ENCODE assay signal across 1 cellular context in the genomic region with DNA sequence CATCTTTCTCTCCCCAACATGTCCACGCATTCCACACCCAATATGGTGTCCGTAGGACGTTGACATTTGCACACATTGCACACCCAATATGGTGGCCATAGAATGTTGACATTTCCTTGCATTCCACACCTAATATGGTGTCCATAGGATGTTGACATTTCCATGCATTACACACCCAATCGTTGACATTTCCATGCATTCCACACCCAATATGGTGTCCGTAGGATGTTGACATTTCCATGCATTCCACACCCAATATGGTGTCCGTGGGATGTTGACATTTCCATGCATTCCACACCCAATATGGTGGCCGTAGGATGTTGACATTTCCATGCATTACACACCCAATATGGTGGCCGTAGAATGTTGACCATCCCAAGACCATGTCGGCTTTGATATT.
A peak's percentile ranks its signal among the peaks of the same experiment; 100 is the strongest.
TF ChIP-seq lines count a peak whose summit lies in the region.

No MANE protein-coding gene starts in this region.

TF ChIP-seq in K562, 482 proteins besides CTCF, POLR2A, EP300 and RAD21 (continued from another document and continues in another):
- TF ChIP-seq, protein P1, sequence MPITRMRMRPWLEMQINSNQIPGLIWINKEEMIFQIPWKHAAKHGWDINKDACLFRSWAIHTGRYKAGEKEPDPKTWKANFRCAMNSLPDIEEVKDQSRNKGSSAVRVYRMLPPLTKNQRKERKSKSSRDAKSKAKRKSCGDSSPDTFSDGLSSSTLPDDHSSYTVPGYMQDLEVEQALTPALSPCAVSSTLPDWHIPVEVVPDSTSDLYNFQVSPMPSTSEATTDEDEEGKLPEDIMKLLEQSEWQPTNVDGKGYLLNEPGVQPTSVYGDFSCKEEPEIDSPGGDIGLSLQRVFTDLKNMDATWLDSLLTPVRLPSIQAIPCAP (CRISPR knock-in tag; IDR thresholded peaks at IDR 0.05; ENCODE audit: borderline replicate concordance): no peak
- peak; percentile 63; the same call in 1 of the 2 replicates for TF ChIP-seq MYBL2 (IDR thresholded peaks at IDR 0.05; ENCODE audit: low read depth)
- no peak for TF ChIP-seq MYBL2 (CRISPR knock-in tag; IDR thresholded peaks at IDR 0.05; ENCODE audit: borderline replicate concordance)
- TF ChIP-seq SMAD2 (IDR thresholded peaks at IDR 0.05; ENCODE audit: low read depth, low read length): no peak
- no peak for TF ChIP-seq MTA2 (IDR thresholded peaks at IDR 0.05; ENCODE audit: low read depth)
- TF ChIP-seq, protein P2, sequence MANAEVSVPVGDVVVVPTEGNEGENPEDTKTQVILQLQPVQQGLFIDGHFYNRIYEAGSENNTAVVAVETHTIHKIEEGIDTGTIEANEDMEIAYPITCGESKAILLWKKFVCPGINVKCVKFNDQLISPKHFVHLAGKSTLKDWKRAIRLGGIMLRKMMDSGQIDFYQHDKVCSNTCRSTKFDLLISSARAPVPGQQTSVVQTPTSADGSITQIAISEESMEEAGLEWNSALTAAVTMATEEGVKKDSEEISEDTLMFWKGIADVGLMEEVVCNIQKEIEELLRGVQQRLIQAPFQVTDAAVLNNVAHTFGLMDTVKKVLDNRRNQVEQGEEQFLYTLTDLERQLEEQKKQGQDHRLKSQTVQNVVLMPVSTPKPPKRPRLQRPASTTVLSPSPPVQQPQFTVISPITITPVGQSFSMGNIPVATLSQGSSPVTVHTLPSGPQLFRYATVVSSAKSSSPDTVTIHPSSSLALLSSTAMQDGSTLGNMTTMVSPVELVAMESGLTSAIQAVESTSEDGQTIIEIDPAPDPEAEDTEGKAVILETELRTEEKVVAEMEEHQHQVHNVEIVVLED (CRISPR knock-in tag; IDR thresholded peaks at IDR 0.05): peak; percentile 55; the same call in 1 of the 2 replicates
- no peak for TF ChIP-seq NFIX (CRISPR knock-in tag; IDR thresholded peaks at IDR 0.05; ENCODE audit: low read depth)
- no peak for TF ChIP-seq KHSRP (IDR thresholded peaks at IDR 0.05)
- no peak for TF ChIP-seq HNRNPK (IDR thresholded peaks at IDR 0.05; ENCODE audit: low read depth, low read length, poor library complexity, severe bottlenecking)
- no peak for TF ChIP-seq RCOR1 (IDR thresholded peaks at IDR 0.05; ENCODE audit: borderline replicate concordance in 1 of 2, low read depth in 2 of 2, low read length in 2 of 2)
- TF ChIP-seq KDM5B (IDR thresholded peaks at IDR 0.05; ENCODE audit: insufficient replicate concordance, low read depth, low read length): no peak
- TF ChIP-seq FOXJ3 (CRISPR knock-in tag; IDR thresholded peaks at IDR 0.05): no peak
- no peak for TF ChIP-seq MAZ (CRISPR knock-in tag; conservative IDR thresholded peaks at IDR 0.05 in 1 of 2, IDR thresholded peaks at IDR 0.05 in 1 of 2)
- TF ChIP-seq HEY1 (CRISPR knock-in tag; IDR thresholded peaks at IDR 0.05; ENCODE audit: borderline replicate concordance): no peak
- TF ChIP-seq RNF2 (IDR thresholded peaks at IDR 0.05): no peak
- TF ChIP-seq, protein P3, sequence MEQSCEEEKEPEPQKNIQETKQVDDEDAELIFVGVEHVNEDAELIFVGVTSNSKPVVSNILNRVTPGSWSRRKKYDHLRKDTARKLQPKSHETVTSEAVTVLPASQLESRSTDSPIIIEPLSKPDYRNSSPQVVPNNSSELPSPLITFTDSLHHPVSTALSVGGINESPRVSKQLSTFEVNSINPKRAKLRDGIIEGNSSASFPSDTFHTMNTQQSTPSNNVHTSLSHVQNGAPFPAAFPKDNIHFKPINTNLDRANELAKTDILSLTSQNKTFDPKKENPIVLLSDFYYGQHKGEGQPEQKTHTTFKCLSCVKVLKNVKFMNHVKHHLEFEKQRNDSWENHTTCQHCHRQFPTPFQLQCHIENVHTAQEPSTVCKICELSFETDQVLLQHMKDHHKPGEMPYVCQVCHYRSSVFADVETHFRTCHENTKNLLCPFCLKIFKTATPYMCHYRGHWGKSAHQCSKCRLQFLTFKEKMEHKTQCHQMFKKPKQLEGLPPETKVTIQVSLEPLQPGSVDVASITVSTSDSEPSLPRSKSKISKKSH (CRISPR knock-in tag; IDR thresholded peaks at IDR 0.05): no peak
- TF ChIP-seq, protein P4, sequence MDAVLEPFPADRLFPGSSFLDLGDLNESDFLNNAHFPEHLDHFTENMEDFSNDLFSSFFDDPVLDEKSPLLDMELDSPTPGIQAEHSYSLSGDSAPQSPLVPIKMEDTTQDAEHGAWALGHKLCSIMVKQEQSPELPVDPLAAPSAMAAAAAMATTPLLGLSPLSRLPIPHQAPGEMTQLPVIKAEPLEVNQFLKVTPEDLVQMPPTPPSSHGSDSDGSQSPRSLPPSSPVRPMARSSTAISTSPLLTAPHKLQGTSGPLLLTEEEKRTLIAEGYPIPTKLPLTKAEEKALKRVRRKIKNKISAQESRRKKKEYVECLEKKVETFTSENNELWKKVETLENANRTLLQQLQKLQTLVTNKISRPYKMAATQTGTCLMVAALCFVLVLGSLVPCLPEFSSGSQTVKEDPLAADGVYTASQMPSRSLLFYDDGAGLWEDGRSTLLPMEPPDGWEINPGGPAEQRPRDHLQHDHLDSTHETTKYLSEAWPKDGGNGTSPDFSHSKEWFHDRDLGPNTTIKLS (IDR thresholded peaks at IDR 0.05; ENCODE audit: borderline replicate concordance, low read depth): no peak
- TF ChIP-seq CSDE1 (IDR thresholded peaks at IDR 0.05): peak in 1 of 2 experiments; percentile 93; a peak in 2 of 4 replicates
- no peak for TF ChIP-seq ZNF551 (CRISPR knock-in tag; IDR thresholded peaks at IDR 0.05)
- TF ChIP-seq ZNF77 (CRISPR knock-in tag; IDR thresholded peaks at IDR 0.05): no peak
- TF ChIP-seq COPS2 (conservative IDR thresholded peaks at IDR 0.05): no peak
- TF ChIP-seq JUN (IDR thresholded peaks at IDR 0.05; ENCODE audit: borderline replicate concordance, low read depth, low read length): no peak
- TF ChIP-seq JUN (CRISPR knock-in tag; IDR thresholded peaks at IDR 0.05; ENCODE audit: borderline replicate concordance): no peak
- TF ChIP-seq, protein P5, sequence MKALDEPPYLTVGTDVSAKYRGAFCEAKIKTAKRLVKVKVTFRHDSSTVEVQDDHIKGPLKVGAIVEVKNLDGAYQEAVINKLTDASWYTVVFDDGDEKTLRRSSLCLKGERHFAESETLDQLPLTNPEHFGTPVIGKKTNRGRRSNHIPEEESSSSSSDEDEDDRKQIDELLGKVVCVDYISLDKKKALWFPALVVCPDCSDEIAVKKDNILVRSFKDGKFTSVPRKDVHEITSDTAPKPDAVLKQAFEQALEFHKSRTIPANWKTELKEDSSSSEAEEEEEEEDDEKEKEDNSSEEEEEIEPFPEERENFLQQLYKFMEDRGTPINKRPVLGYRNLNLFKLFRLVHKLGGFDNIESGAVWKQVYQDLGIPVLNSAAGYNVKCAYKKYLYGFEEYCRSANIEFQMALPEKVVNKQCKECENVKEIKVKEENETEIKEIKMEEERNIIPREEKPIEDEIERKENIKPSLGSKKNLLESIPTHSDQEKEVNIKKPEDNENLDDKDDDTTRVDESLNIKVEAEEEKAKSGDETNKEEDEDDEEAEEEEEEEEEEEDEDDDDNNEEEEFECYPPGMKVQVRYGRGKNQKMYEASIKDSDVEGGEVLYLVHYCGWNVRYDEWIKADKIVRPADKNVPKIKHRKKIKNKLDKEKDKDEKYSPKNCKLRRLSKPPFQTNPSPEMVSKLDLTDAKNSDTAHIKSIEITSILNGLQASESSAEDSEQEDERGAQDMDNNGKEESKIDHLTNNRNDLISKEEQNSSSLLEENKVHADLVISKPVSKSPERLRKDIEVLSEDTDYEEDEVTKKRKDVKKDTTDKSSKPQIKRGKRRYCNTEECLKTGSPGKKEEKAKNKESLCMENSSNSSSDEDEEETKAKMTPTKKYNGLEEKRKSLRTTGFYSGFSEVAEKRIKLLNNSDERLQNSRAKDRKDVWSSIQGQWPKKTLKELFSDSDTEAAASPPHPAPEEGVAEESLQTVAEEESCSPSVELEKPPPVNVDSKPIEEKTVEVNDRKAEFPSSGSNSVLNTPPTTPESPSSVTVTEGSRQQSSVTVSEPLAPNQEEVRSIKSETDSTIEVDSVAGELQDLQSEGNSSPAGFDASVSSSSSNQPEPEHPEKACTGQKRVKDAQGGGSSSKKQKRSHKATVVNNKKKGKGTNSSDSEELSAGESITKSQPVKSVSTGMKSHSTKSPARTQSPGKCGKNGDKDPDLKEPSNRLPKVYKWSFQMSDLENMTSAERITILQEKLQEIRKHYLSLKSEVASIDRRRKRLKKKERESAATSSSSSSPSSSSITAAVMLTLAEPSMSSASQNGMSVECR (CRISPR knock-in tag; IDR thresholded peaks at IDR 0.05): no peak
- TF ChIP-seq BACH1 (tag; IDR thresholded peaks at IDR 0.05): peak; percentile 87
- no peak for TF ChIP-seq SRSF1 (IDR thresholded peaks at IDR 0.05; ENCODE audit: low read depth, low read length)
- no peak for TF ChIP-seq TBP (optimal IDR thresholded peaks at IDR 0.05; ENCODE audit: low read depth, low read length)
- no peak for TF ChIP-seq NFYB (IDR thresholded peaks at IDR 0.05; ENCODE audit: extremely low read depth, insufficient read length)
- TF ChIP-seq CHD1 (IDR thresholded peaks at IDR 0.05; ENCODE audit: low read length): no peak
- TF ChIP-seq, protein P6, sequence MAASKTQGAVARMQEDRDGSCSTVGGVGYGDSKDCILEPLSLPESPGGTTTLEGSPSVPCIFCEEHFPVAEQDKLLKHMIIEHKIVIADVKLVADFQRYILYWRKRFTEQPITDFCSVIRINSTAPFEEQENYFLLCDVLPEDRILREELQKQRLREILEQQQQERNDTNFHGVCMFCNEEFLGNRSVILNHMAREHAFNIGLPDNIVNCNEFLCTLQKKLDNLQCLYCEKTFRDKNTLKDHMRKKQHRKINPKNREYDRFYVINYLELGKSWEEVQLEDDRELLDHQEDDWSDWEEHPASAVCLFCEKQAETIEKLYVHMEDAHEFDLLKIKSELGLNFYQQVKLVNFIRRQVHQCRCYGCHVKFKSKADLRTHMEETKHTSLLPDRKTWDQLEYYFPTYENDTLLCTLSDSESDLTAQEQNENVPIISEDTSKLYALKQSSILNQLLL (CRISPR knock-in tag; IDR thresholded peaks at IDR 0.05; ENCODE audit: borderline replicate concordance): no peak
- no peak for TF ChIP-seq TRIM24 (IDR thresholded peaks at IDR 0.05)
- TF ChIP-seq ETV6 (IDR thresholded peaks at IDR 0.05; ENCODE audit: borderline replicate concordance in 1 of 2, low read depth in 2 of 2, low read length in 1 of 2): no peak
- no peak for TF ChIP-seq ETV6 (CRISPR knock-in tag; IDR thresholded peaks at IDR 0.05; ENCODE audit: borderline replicate concordance)
- TF ChIP-seq, protein P7, sequence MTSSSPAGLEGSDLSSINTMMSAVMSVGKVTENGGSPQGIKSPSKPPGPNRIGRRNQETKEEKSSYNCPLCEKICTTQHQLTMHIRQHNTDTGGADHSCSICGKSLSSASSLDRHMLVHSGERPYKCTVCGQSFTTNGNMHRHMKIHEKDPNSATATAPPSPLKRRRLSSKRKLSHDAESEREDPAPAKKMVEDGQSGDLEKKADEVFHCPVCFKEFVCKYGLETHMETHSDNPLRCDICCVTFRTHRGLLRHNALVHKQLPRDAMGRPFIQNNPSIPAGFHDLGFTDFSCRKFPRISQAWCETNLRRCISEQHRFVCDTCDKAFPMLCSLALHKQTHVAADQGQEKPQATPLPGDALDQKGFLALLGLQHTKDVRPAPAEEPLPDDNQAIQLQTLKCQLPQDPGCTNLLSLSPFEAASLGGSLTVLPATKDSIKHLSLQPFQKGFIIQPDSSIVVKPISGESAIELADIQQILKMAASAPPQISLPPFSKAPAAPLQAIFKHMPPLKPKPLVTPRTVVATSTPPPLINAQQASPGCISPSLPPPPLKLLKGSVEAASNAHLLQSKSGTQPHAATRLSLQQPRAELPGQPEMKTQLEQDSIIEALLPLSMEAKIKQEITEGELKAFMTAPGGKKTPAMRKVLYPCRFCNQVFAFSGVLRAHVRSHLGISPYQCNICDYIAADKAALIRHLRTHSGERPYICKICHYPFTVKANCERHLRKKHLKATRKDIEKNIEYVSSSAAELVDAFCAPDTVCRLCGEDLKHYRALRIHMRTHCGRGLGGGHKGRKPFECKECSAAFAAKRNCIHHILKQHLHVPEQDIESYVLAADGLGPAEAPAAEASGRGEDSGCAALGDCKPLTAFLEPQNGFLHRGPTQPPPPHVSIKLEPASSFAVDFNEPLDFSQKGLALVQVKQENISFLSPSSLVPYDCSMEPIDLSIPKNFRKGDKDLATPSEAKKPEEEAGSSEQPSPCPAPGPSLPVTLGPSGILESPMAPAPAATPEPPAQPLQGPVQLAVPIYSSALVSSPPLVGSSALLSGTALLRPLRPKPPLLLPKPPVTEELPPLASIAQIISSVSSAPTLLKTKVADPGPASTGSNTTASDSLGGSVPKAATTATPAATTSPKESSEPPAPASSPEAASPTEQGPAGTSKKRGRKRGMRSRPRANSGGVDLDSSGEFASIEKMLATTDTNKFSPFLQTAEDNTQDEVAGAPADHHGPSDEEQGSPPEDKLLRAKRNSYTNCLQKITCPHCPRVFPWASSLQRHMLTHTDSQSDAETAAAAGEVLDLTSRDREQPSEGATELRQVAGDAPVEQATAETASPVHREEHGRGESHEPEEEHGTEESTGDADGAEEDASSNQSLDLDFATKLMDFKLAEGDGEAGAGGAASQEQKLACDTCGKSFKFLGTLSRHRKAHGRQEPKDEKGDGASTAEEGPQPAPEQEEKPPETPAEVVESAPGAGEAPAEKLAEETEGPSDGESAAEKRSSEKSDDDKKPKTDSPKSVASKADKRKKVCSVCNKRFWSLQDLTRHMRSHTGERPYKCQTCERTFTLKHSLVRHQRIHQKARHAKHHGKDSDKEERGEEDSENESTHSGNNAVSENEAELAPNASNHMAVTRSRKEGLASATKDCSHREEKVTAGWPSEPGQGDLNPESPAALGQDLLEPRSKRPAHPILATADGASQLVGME (CRISPR knock-in tag; IDR thresholded peaks at IDR 0.05): no peak
- no peak for TF ChIP-seq ZNF764 (CRISPR knock-in tag; IDR thresholded peaks at IDR 0.05; ENCODE audit: low read depth)
- no peak for TF ChIP-seq PHB2 (IDR thresholded peaks at IDR 0.05; ENCODE audit: low read depth)
- TF ChIP-seq, protein P8, sequence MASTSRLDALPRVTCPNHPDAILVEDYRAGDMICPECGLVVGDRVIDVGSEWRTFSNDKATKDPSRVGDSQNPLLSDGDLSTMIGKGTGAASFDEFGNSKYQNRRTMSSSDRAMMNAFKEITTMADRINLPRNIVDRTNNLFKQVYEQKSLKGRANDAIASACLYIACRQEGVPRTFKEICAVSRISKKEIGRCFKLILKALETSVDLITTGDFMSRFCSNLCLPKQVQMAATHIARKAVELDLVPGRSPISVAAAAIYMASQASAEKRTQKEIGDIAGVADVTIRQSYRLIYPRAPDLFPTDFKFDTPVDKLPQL (IDR thresholded peaks at IDR 0.05; ENCODE audit: extremely low read depth, insufficient read length): no peak
- TF ChIP-seq ZNF75A (CRISPR knock-in tag; IDR thresholded peaks at IDR 0.05): no peak
- TF ChIP-seq TEAD2 (tag; IDR thresholded peaks at IDR 0.05): peak; percentile 90
- TF ChIP-seq, protein P9, sequence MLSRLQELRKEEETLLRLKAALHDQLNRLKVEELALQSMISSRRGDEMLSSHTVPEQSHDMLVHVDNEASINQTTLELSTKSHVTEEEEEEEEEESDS (CRISPR knock-in tag; IDR thresholded peaks at IDR 0.05): no peak
- TF ChIP-seq GTF2F1 (IDR thresholded peaks at IDR 0.05; ENCODE audit: low read depth, low read length): no peak
- TF ChIP-seq CC2D1A (IDR thresholded peaks at IDR 0.05): no peak
- TF ChIP-seq SLC30A9 (CRISPR knock-in tag; IDR thresholded peaks at IDR 0.05): no peak
- TF ChIP-seq, protein P10, sequence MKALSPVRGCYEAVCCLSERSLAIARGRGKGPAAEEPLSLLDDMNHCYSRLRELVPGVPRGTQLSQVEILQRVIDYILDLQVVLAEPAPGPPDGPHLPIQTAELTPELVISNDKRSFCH (CRISPR knock-in tag; IDR thresholded peaks at IDR 0.05): no peak
- TF ChIP-seq, protein P10 (tag; IDR thresholded peaks at IDR 0.05): peak; percentile 93
- TF ChIP-seq MBD2 (IDR thresholded peaks at IDR 0.05; ENCODE audit: borderline replicate concordance, low read depth): no peak
